In genomic region chr14:76810953-76811400, GRCh38 we compare ENCODE assay signal across 1 cellular context.
A peak's percentile ranks its signal among the peaks of the same experiment; 100 is the strongest.
TF ChIP-seq lines count a peak whose summit lies in the region.

No MANE protein-coding gene starts in this region.

TF ChIP-seq in HepG2, 621 proteins besides CTCF, POLR2A, EP300 and RAD21 (continued from another document and continues in another):
- peak; percentile 58; the same call in 1 of the 2 replicates for TF ChIP-seq PRDM10 (CRISPR knock-in tag; IDR thresholded peaks at IDR 0.05; ENCODE audit: low read depth)
- TF ChIP-seq ELK4 (CRISPR knock-in tag; IDR thresholded peaks at IDR 0.05; ENCODE audit: borderline replicate concordance): no peak
- TF ChIP-seq ZGPAT (CRISPR knock-in tag; IDR thresholded peaks at IDR 0.05): no peak
- TF ChIP-seq KAT7 (CRISPR knock-in tag; IDR thresholded peaks at IDR 0.05; ENCODE audit: borderline replicate concordance): no peak
- no peak for TF ChIP-seq HOMEZ (CRISPR knock-in tag; IDR thresholded peaks at IDR 0.05; ENCODE audit: low read depth)
- no peak for TF ChIP-seq SOX6 (IDR thresholded peaks at IDR 0.05)
- peak; percentile 37; the same call in 1 of the 2 replicates for TF ChIP-seq SOX6 (CRISPR knock-in tag; IDR thresholded peaks at IDR 0.05)
- 0 out of 2 replicates have a peak, but pooled peaks have one; percentile 29 for TF ChIP-seq SMC3 (IDR thresholded peaks at IDR 0.05; ENCODE audit: low read length)
- TF ChIP-seq PATZ1 (CRISPR knock-in tag; IDR thresholded peaks at IDR 0.05): peak; percentile 15; the same call in 1 of the 2 replicates
- no peak for TF ChIP-seq MEIS2 (CRISPR knock-in tag; IDR thresholded peaks at IDR 0.05)
- peak; percentile 66; the same call in 1 of the 2 replicates for TF ChIP-seq ZSCAN22 (CRISPR knock-in tag; IDR thresholded peaks at IDR 0.05)
- peak; percentile 77 for TF ChIP-seq GFI1 (CRISPR knock-in tag; IDR thresholded peaks at IDR 0.05; ENCODE audit: borderline replicate concordance)
- no peak for TF ChIP-seq FOXC1 (CRISPR knock-in tag; IDR thresholded peaks at IDR 0.05; ENCODE audit: borderline replicate concordance)
- peak; percentile 92 for TF ChIP-seq ZBED4 (CRISPR knock-in tag; IDR thresholded peaks at IDR 0.05; ENCODE audit: borderline replicate concordance)
- no peak for TF ChIP-seq HHEX (CRISPR knock-in tag; IDR thresholded peaks at IDR 0.05)
- TF ChIP-seq MYPOP (CRISPR knock-in tag; IDR thresholded peaks at IDR 0.05): 0 out of 2 replicates have a peak, but pooled peaks have one; percentile 60
- TF ChIP-seq ZNF292 (CRISPR knock-in tag; IDR thresholded peaks at IDR 0.05; ENCODE audit: borderline replicate concordance, low read depth): no peak
- TF ChIP-seq ZNF646 (CRISPR knock-in tag; IDR thresholded peaks at IDR 0.05): peak; percentile 78
- no peak for TF ChIP-seq ZNF777 (CRISPR knock-in tag; IDR thresholded peaks at IDR 0.05)
- TF ChIP-seq PHF21A (CRISPR knock-in tag; IDR thresholded peaks at IDR 0.05): peak; percentile 49; the same call in 1 of the 2 replicates
- TF ChIP-seq ZNF530 (CRISPR knock-in tag; IDR thresholded peaks at IDR 0.05; ENCODE audit: low read depth): no peak
- TF ChIP-seq PAXIP1 (CRISPR knock-in tag; conservative IDR thresholded peaks at IDR 0.05): 0 out of 2 replicates have a peak, but pooled peaks have one; percentile 26
- TF ChIP-seq SYNCRIP (IDR thresholded peaks at IDR 0.05; ENCODE audit: insufficient read depth, low read depth, low read length): no peak
- no peak for TF ChIP-seq ZNF235 (CRISPR knock-in tag; IDR thresholded peaks at IDR 0.05; ENCODE audit: borderline replicate concordance)
